Comparison of ENCODE assay signal across 10 cellular contexts in the genomic region with DNA sequence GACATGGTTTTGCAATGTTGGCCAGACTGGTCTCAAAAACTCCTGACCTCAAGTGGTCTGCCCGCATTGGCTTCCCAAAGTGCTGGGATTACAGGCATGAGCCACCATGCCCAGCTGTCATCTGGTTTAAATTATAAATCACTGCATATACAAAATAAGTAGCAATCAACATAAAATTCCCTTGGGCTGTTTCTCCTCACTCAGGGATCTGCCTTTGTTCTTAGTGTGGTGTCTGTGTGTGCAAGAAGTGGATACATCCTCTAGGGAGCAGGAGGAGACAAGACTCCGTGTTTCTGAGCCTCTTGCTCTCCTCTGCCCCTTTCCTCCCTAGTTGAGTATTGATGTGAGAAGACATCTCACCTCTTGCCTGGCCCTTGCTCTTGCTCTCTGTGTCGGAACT.
A peak's percentile ranks its signal among the peaks of the same experiment; 100 is the strongest.
DNase-seq lines count a peak whose midpoint lies in the region; ATAC-seq and TF ChIP-seq lines count a peak whose summit lies in the region.
"Had no signal": no experiment of that assay in that cellular context is flagged by ENCODE, and none has a peak within 500 bp of the region (broad histone marks: within the 10 kb centered on the region; RNA-seq: fewer than 3 reads in every experiment).

No MANE protein-coding gene starts in this region.

- intact Hi-C loops in ascending aorta (cut with DNase I): no loop called here

- DNase-seq in DMS153 (lab: John Stamatoyannopoulos, UW) (peak; percentile 19), DMS153 treated with DMSO at 0.1 percent for 48 hours (lab: John Stamatoyannopoulos, UW; ENCODE audit: unreplicated experiment) (no peak), NCI-H146 (lab: John Stamatoyannopoulos, UW) (peak; percentile 53), brain microvascular endothelial cell (no peak), mesenchymal stem cell (peak; percentile 23), ascending aorta (ENCODE audit: low spot score in 2 of 2) (no peak)
- DNase-seq: 8988T, GDM1 had no signal

- no peaks in the 10 kb centered on the region for H3K27me3 ChIP-seq in brain microvascular endothelial cell (replicated peaks)
- H3K27me3 ChIP-seq in mesenchymal stem cell (ENCODE audit: control insufficient read depth in 1 of 2, insufficient read depth in 1 of 2, low read length in 2 of 2): no peaks in the 10 kb centered on the region
- no peaks in the 10 kb centered on the region for H3K27me3 ChIP-seq in ascending aorta

- H3K79me1 ChIP-seq in mesenchymal stem cell (replicated peaks; ENCODE audit: low read length, poor library complexity, severe bottlenecking): no peaks in the 10 kb centered on the region

- no peak overlapping the region for H2BK120ac ChIP-seq in mesenchymal stem cell (ENCODE audit: low read depth, low read length)

- no peak overlapping the region for H3K23ac ChIP-seq in mesenchymal stem cell (ENCODE audit: low read length in 2 of 2)

- H2AFZ ChIP-seq in mesenchymal stem cell (ENCODE audit: low read depth, low read length): no peak overlapping the region

- H3K36me3 ChIP-seq in brain microvascular endothelial cell (replicated peaks): no peaks in the 10 kb centered on the region
- no peaks in the 10 kb centered on the region for H3K36me3 ChIP-seq in mesenchymal stem cell (ENCODE audit: control insufficient read depth in 1 of 2, insufficient read depth in 2 of 2, low read depth in 1 of 2, low read length in 2 of 2)
- H3K36me3 ChIP-seq in ascending aorta: no peaks in the 10 kb centered on the region

- no peak overlapping the region for H3K18ac ChIP-seq in mesenchymal stem cell (ENCODE audit: low read depth in 1 of 2, low read length in 2 of 2)

- H2BK15ac ChIP-seq in mesenchymal stem cell (ENCODE audit: low read depth, poor library complexity, severe bottlenecking): no peak overlapping the region

- H4K8ac ChIP-seq in mesenchymal stem cell (ENCODE audit: low read length): no peak overlapping the region

- H3K4ac ChIP-seq in mesenchymal stem cell (ENCODE audit: low read depth in 1 of 2, low read length in 2 of 2): no peak overlapping the region

- no peak overlapping the region for H3K9ac ChIP-seq in mesenchymal stem cell (ENCODE audit: low read length)

- no peak overlapping the region for H2BK12ac ChIP-seq in mesenchymal stem cell (ENCODE audit: low read length in 2 of 2)

- H3K9me3 ChIP-seq in mesenchymal stem cell (ENCODE audit: control insufficient read depth, low read length): no peaks in the 10 kb centered on the region
- no peaks in the 10 kb centered on the region for H3K9me3 ChIP-seq in ascending aorta

- ATAC-seq in HG03432 (IDR thresholded peaks at IDR 0.05; ENCODE audit: unreplicated experiment): no peak
- no peak for ATAC-seq in GM21447 (IDR thresholded peaks at IDR 0.05; ENCODE audit: unreplicated experiment)

- H3K4me1 ChIP-seq in mesenchymal stem cell (ENCODE audit: control insufficient read depth, insufficient read depth, low read depth, low read length) (peaks cover 3% of the 10 kb centered on the region), ascending aorta (peaks cover 0 to 8% of the 10 kb centered on the region in 2 donors)

- no peak overlapping the region for H4K91ac ChIP-seq in mesenchymal stem cell (ENCODE audit: low read length)

- peak; percentile 29 for TF ChIP-seq CTCF in brain microvascular endothelial cell (IDR thresholded peaks at IDR 0.05; ENCODE audit: low read depth, low read length, missing control alignments)
- TF ChIP-seq CTCF in ascending aorta (IDR thresholded peaks at IDR 0.05): no peak

- H3K27ac ChIP-seq in brain microvascular endothelial cell (no peak overlapping the region), mesenchymal stem cell (ENCODE audit: low read length, poor library complexity, severe bottlenecking) (no peak overlapping the region), ascending aorta (no peak overlapping the region)

- H3K14ac ChIP-seq in mesenchymal stem cell (ENCODE audit: low read length in 2 of 2): no peak overlapping the region

- no peak overlapping the region for H3K4me2 ChIP-seq in mesenchymal stem cell (ENCODE audit: low read length, poor library complexity, severe bottlenecking)

- H2BK5ac ChIP-seq in mesenchymal stem cell (ENCODE audit: low read depth, low read length, poor library complexity, severe bottlenecking): no peak overlapping the region

- H2AK5ac ChIP-seq in mesenchymal stem cell (ENCODE audit: low read length, severe bottlenecking): no peak overlapping the region

- no peak overlapping the region for H3K4me3 ChIP-seq in brain microvascular endothelial cell (ENCODE audit: low read depth, low read length)
- no peak overlapping the region for H3K4me3 ChIP-seq in mesenchymal stem cell (ENCODE audit: insufficient read depth in 1 of 2, low read depth in 1 of 2, low read length in 2 of 2)
- no peak overlapping the region for H3K4me3 ChIP-seq in ascending aorta

- in situ Hi-C loops in brain microvascular endothelial cell (cut with HindIII; ENCODE audit: low pct_ligation_motif_present, low sequenced_read_pairs): no loop called here

- WGBS in mesenchymal stem cell: 73% methylated on average over 1 of the region's 3 CpGs

Comparison
In these comparisons a context has a peak if more than half of its experiments do, and no peak if none do; other contexts are left out.
1. DNase-seq: peak in DMS153 (single experiment), NCI-H146 (single experiment) and mesenchymal stem cell (single experiment); none in DMS153 treated with DMSO at 0.1 percent for 48 hours (single experiment), brain microvascular endothelial cell (single experiment) and ascending aorta (0 of 2).